In the genomic region with DNA sequence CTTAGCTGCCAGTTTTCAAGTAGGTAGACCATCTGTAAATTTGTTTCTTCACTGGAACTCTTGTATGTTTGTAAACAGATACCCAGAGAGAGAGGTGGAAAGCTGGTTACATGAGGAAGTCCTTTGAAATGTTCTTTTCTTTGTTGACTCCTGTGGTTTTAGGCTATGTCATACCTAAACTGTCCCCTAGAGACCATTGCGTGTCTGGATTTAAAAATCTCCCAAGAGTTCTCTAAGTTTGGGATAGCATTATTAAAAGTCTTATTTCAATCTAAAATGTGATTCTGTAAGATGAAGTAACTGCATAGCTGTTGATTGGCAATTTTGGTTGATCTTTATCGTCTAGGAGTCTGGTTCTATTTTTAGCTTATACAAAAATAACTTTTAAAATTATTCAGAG, we compare ENCODE assay signal across 14 cellular contexts.
DNase-seq lines count a peak whose midpoint lies in the region; ATAC-seq and TF ChIP-seq lines count a peak whose summit lies in the region.
"Had no signal": no experiment of that assay in that cellular context is flagged by ENCODE, and none has a peak within 500 bp of the region (broad histone marks: within the 10 kb centered on the region; RNA-seq: fewer than 3 reads in every experiment).

No MANE protein-coding gene starts in this region.

- H3K9ac ChIP-seq in smooth muscle cell (ENCODE audit: low read depth), result peak overlapping the region; percentile 24

- H3K4me3 ChIP-seq in brain microvascular endothelial cell (ENCODE audit: low read depth, low read length) (no peak overlapping the region), smooth muscle cell (no peak overlapping the region)
- H3K4me3 ChIP-seq: gastroesophageal sphincter had no signal

- POLR2A ChIA-PET in activated CD4-positive, alpha-beta memory T cell treated with anti-CD3 and anti-CD28 coated beads, Interleukin-2, amount 10 ng/mL, durations not matched to agents 7 days and 5 days (lab: Charles Lee), result no interaction called here

- no peak overlapping the region for H3K27ac Mint-ChIP-seq in activated CD4-positive, alpha-beta memory T cell treated with anti-CD3 and anti-CD28 coated beads, Interleukin-2, amount 10 ng/mL, durations not matched to agents 7 days and 5 days
- H3K27ac Mint-ChIP-seq: activated CD8-positive, alpha-beta T cell treated with anti-CD3 and anti-CD28 coated beads, Interleukin-2, amount 10 ng/mL, durations not matched to agents 7 days and 5 days had no signal

- no peak overlapping the region for H2AFZ ChIP-seq in smooth muscle cell (ENCODE audit: low read depth)

- no peak overlapping the region for H3K4me3 Mint-ChIP-seq in activated CD4-positive, alpha-beta memory T cell treated with anti-CD3 and anti-CD28 coated beads, Interleukin-2, amount 10 ng/mL, durations not matched to agents 7 days and 5 days
- H3K4me3 Mint-ChIP-seq: activated CD8-positive, alpha-beta T cell treated with anti-CD3 and anti-CD28 coated beads, Interleukin-2, amount 10 ng/mL, durations not matched to agents 7 days and 5 days had no signal

- H3K9me3 ChIP-seq in smooth muscle cell (replicated peaks; ENCODE audit: low read depth), result no peaks in the 10 kb centered on the region
- H3K9me3 ChIP-seq: gastroesophageal sphincter had no signal

- peaks cover 19% of the 10 kb centered on the region for H3K4me1 ChIP-seq in smooth muscle cell (ENCODE audit: low read depth)

- H3K27ac ChIP-seq in brain microvascular endothelial cell, result peak overlapping the region; percentile 51
- H3K27ac ChIP-seq in smooth muscle cell (ENCODE audit: low read depth), result peak overlapping the region; percentile 99
- H3K27ac ChIP-seq: 22Rv1 had no signal

- 46% methylated on average over 2 of the region's 2 CpGs for WGBS in smooth muscle cell (ENCODE audit: low lambda C conversion rate)

- no peaks in the 10 kb centered on the region for H3K9me3 Mint-ChIP-seq in activated CD4-positive, alpha-beta memory T cell treated with anti-CD3 and anti-CD28 coated beads, Interleukin-2, amount 10 ng/mL, durations not matched to agents 7 days and 5 days

- peaks cover 20% of the 10 kb centered on the region for H3K4me1 Mint-ChIP-seq in activated CD4-positive, alpha-beta memory T cell treated with anti-CD3 and anti-CD28 coated beads, Interleukin-2, amount 10 ng/mL, durations not matched to agents 7 days and 5 days

- H3K4me2 ChIP-seq in smooth muscle cell, result peak overlapping the region; percentile 6

- H3K79me2 ChIP-seq in smooth muscle cell (ENCODE audit: low read depth), result peaks cover 64% of the 10 kb centered on the region

- in situ Hi-C loops in brain microvascular endothelial cell (cut with HindIII; ENCODE audit: low pct_ligation_motif_present, low sequenced_read_pairs), result no loop called here

- CTCF ChIA-PET in activated CD4-positive, alpha-beta memory T cell treated with anti-CD3 and anti-CD28 coated beads, Interleukin-2, amount 10 ng/mL, durations not matched to agents 7 days and 5 days (lab: Charles Lee), result interaction anchor here (2.0 kb wide), 1 partner anchor 11 kb away, joined by 15 read pairs; no protein-coding TSS in a partner anchor

- H3K36me3 ChIP-seq in brain microvascular endothelial cell (replicated peaks), result peaks cover 71% of the 10 kb centered on the region
- peaks cover 11% of the 10 kb centered on the region for H3K36me3 ChIP-seq in smooth muscle cell (ENCODE audit: low read depth)

- DNase-seq in DMS 273 (lab: John Stamatoyannopoulos, UW; ENCODE audit: unreplicated experiment), result peak; percentile 15
- DNase-seq in DMS 273 treated with DMSO at 0.1 percent for 48 hours (lab: John Stamatoyannopoulos, UW), result no peak
- DNase-seq in brain microvascular endothelial cell, result no peak
- DNase-seq in smooth muscle cell (lab: John Stamatoyannopoulos, UW; ENCODE audit: unreplicated experiment), result no peak
- no peak for DNase-seq in activated CD4-positive, alpha-beta memory T cell treated with anti-CD3 and anti-CD28 coated beads, Interleukin-2, amount 10 ng/mL, durations not matched to agents 7 days and 5 days
- no peak for DNase-seq in middle frontal gyrus (ENCODE audit: extremely low spot score, low spot score)
- DNase-seq: activated CD8-positive, alpha-beta T cell treated with anti-CD3 and anti-CD28 coated beads, Interleukin-2, amount 10 ng/mL, durations not matched to agents 7 days and 5 days; NCI-H1092; SHP77; stimulated activated CD4-positive, alpha-beta T cell treated with anti-CD3 and anti-CD28 coated beads, Interleukin-2, amount 100 ng/mL, for 24 hours had no signal

- no peaks in the 10 kb centered on the region for H3K27me3 ChIP-seq in brain microvascular endothelial cell (replicated peaks)
- no peaks in the 10 kb centered on the region for H3K27me3 ChIP-seq in smooth muscle cell (ENCODE audit: low read depth)
- H3K27me3 ChIP-seq: gastroesophageal sphincter had no signal

- H3F3A ChIP-seq in smooth muscle cell (ENCODE audit: low read depth), result peaks cover 83% of the 10 kb centered on the region

- ATAC-seq in HG03521 (IDR thresholded peaks at IDR 0.05; ENCODE audit: unreplicated experiment), result peak; percentile 59
- ATAC-seq in HG03196 (IDR thresholded peaks at IDR 0.05; ENCODE audit: unreplicated experiment), result no peak
- ATAC-seq: activated CD8-positive, alpha-beta T cell treated with anti-CD3 and anti-CD28 coated beads, Interleukin-2, amount 10 ng/mL, durations not matched to agents 7 days and 5 days; gastroesophageal sphincter had no signal

- H3K36me3 Mint-ChIP-seq in activated CD4-positive, alpha-beta memory T cell treated with anti-CD3 and anti-CD28 coated beads, Interleukin-2, amount 10 ng/mL, durations not matched to agents 7 days and 5 days (ENCODE audit: low read depth), result peaks cover 8% of the 10 kb centered on the region

- peaks cover 90% of the 10 kb centered on the region for H4K20me1 ChIP-seq in smooth muscle cell (ENCODE audit: low read depth)

- H3K27me3 Mint-ChIP-seq in activated CD4-positive, alpha-beta memory T cell treated with anti-CD3 and anti-CD28 coated beads, Interleukin-2, amount 10 ng/mL, durations not matched to agents 7 days and 5 days, result no peaks in the 10 kb centered on the region

- no peak for TF ChIP-seq CTCF in brain microvascular endothelial cell (IDR thresholded peaks at IDR 0.05; ENCODE audit: low read depth, low read length, missing control alignments)
- no peak for TF ChIP-seq CTCF in smooth muscle cell (IDR thresholded peaks at IDR 0.05; ENCODE audit: borderline replicate concordance, insufficient read depth, poor library complexity, severe bottlenecking)
